1 cellular context compared by ENCODE assay signal in the genomic region with DNA sequence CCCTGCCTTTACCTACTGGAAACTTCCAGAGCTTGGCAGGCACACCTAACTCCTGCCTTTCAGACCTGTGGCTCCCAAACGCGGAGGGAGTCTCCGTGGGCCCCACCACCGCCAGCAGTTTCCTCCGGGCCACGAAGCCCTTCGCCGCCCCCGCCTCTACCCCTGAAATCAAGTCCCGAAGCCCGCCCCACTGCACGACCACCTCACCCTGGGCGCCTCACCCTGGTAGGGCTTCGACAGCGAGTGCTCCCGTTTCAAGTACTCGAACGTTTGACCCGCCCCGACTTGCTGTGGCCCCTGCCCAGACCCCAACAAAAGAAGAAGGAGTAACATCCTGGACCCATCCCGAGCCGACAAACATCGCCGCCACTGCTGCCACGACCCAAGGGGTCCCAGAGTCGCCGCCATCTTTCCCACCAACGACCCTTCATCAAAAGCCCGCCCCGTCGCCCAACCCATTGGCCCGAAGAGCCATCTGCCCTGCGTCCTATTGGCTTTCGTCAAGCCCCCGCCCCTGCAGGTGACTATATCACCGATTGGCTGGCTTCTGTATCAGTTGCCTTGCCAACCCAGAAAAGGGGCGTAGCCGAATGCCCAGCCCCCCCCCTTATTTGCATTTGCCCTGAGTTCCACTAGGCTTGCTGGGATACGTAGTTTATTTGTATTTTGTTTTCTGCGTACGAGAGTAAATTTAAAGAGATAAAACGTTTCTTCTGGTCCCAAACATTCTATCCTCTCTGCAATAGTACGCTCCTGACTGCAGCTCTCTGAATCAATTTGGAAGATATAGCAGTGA.
TF ChIP-seq lines count a peak whose summit lies in the region.

A gene with protein sequence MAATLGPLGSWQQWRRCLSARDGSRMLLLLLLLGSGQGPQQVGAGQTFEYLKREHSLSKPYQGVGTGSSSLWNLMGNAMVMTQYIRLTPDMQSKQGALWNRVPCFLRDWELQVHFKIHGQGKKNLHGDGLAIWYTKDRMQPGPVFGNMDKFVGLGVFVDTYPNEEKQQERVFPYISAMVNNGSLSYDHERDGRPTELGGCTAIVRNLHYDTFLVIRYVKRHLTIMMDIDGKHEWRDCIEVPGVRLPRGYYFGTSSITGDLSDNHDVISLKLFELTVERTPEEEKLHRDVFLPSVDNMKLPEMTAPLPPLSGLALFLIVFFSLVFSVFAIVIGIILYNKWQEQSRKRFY (minus strand): TSS at position 432 of the 796 bp plus-strand sequence. CDS start 24 bp downstream, at position 408.

TF ChIP-seq in HepG2, 621 proteins besides CTCF, POLR2A, EP300 and RAD21 (continued from another document and continues in another):
- TF ChIP-seq, protein P1, sequence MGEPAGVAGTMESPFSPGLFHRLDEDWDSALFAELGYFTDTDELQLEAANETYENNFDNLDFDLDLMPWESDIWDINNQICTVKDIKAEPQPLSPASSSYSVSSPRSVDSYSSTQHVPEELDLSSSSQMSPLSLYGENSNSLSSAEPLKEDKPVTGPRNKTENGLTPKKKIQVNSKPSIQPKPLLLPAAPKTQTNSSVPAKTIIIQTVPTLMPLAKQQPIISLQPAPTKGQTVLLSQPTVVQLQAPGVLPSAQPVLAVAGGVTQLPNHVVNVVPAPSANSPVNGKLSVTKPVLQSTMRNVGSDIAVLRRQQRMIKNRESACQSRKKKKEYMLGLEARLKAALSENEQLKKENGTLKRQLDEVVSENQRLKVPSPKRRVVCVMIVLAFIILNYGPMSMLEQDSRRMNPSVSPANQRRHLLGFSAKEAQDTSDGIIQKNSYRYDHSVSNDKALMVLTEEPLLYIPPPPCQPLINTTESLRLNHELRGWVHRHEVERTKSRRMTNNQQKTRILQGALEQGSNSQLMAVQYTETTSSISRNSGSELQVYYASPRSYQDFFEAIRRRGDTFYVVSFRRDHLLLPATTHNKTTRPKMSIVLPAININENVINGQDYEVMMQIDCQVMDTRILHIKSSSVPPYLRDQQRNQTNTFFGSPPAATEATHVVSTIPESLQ (CRISPR knock-in tag; conservative IDR thresholded peaks at IDR 0.05): no peak
- TF ChIP-seq SOX13 (IDR thresholded peaks at IDR 0.05): no peak
- no peak for TF ChIP-seq SOX13 (CRISPR knock-in tag; conservative IDR thresholded peaks at IDR 0.05 in 1 of 2, IDR thresholded peaks at IDR 0.05 in 1 of 2)
- peak; percentile 83 for TF ChIP-seq ZNF501 (CRISPR knock-in tag; IDR thresholded peaks at IDR 0.05)
- TF ChIP-seq ZNF790 (CRISPR knock-in tag; IDR thresholded peaks at IDR 0.05; ENCODE audit: borderline replicate concordance): no peak
- TF ChIP-seq, protein P2, sequence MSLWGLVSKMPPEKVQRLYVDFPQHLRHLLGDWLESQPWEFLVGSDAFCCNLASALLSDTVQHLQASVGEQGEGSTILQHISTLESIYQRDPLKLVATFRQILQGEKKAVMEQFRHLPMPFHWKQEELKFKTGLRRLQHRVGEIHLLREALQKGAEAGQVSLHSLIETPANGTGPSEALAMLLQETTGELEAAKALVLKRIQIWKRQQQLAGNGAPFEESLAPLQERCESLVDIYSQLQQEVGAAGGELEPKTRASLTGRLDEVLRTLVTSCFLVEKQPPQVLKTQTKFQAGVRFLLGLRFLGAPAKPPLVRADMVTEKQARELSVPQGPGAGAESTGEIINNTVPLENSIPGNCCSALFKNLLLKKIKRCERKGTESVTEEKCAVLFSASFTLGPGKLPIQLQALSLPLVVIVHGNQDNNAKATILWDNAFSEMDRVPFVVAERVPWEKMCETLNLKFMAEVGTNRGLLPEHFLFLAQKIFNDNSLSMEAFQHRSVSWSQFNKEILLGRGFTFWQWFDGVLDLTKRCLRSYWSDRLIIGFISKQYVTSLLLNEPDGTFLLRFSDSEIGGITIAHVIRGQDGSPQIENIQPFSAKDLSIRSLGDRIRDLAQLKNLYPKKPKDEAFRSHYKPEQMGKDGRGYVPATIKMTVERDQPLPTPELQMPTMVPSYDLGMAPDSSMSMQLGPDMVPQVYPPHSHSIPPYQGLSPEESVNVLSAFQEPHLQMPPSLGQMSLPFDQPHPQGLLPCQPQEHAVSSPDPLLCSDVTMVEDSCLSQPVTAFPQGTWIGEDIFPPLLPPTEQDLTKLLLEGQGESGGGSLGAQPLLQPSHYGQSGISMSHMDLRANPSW (CRISPR knock-in tag; IDR thresholded peaks at IDR 0.05; ENCODE audit: borderline replicate concordance): no peak
- no peak for TF ChIP-seq NCOA2 (CRISPR knock-in tag; IDR thresholded peaks at IDR 0.05)
- no peak for TF ChIP-seq XBP1 (CRISPR knock-in tag; IDR thresholded peaks at IDR 0.05)
- peak; percentile 81 for TF ChIP-seq ZNF678 (CRISPR knock-in tag; IDR thresholded peaks at IDR 0.05)
- TF ChIP-seq SP140L (CRISPR knock-in tag; IDR thresholded peaks at IDR 0.05; ENCODE audit: borderline replicate concordance): no peak
- TF ChIP-seq, protein P3, sequence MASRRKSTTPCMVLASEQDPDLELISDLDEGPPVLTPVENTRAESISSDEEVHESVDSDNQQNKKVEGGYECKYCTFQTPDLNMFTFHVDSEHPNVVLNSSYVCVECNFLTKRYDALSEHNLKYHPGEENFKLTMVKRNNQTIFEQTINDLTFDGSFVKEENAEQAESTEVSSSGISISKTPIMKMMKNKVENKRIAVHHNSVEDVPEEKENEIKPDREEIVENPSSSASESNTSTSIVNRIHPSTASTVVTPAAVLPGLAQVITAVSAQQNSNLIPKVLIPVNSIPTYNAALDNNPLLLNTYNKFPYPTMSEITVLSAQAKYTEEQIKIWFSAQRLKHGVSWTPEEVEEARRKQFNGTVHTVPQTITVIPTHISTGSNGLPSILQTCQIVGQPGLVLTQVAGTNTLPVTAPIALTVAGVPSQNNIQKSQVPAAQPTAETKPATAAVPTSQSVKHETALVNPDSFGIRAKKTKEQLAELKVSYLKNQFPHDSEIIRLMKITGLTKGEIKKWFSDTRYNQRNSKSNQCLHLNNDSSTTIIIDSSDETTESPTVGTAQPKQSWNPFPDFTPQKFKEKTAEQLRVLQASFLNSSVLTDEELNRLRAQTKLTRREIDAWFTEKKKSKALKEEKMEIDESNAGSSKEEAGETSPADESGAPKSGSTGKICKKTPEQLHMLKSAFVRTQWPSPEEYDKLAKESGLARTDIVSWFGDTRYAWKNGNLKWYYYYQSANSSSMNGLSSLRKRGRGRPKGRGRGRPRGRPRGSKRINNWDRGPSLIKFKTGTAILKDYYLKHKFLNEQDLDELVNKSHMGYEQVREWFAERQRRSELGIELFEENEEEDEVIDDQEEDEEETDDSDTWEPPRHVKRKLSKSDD (CRISPR knock-in tag; IDR thresholded peaks at IDR 0.05; ENCODE audit: low read depth): 0 out of 2 replicates have a peak, but pooled peaks have one; percentile 17
- TF ChIP-seq SP4 (CRISPR knock-in tag; IDR thresholded peaks at IDR 0.05): peak; percentile 85
- peak; percentile 35; the same call in 1 of the 2 replicates for TF ChIP-seq SPEN (CRISPR knock-in tag; IDR thresholded peaks at IDR 0.05; ENCODE audit: low read depth)
- 0 out of 2 replicates have a peak, but pooled peaks have one; percentile 38 for TF ChIP-seq KLF9 (CRISPR knock-in tag; IDR thresholded peaks at IDR 0.05; ENCODE audit: low read depth)
- TF ChIP-seq YY1 (IDR thresholded peaks at IDR 0.05; ENCODE audit: insufficient read depth, insufficient replicate concordance, low read depth, low read length): peak; percentile 97
- TF ChIP-seq ZSCAN9 (CRISPR knock-in tag; IDR thresholded peaks at IDR 0.05; ENCODE audit: borderline replicate concordance): no peak
- TF ChIP-seq HES4 (CRISPR knock-in tag; IDR thresholded peaks at IDR 0.05; ENCODE audit: borderline replicate concordance): no peak
- TF ChIP-seq FOSL1 (CRISPR knock-in tag; IDR thresholded peaks at IDR 0.05; ENCODE audit: borderline replicate concordance): no peak
- TF ChIP-seq, protein P4, sequence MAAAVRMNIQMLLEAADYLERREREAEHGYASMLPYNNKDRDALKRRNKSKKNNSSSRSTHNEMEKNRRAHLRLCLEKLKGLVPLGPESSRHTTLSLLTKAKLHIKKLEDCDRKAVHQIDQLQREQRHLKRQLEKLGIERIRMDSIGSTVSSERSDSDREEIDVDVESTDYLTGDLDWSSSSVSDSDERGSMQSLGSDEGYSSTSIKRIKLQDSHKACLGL (CRISPR knock-in tag; IDR thresholded peaks at IDR 0.05): peak; percentile 75; the same call in 1 of the 2 replicates
- no peak for TF ChIP-seq PPARG (CRISPR knock-in tag; conservative IDR thresholded peaks at IDR 0.05)
- no peak for TF ChIP-seq FOXO1 (CRISPR knock-in tag; IDR thresholded peaks at IDR 0.05)
- no peak for TF ChIP-seq ZNF546 (CRISPR knock-in tag; conservative IDR thresholded peaks at IDR 0.05)
- TF ChIP-seq ISX (CRISPR knock-in tag; conservative IDR thresholded peaks at IDR 0.05): no peak
- peak; percentile 90 for TF ChIP-seq XRCC5 (optimal IDR thresholded peaks at IDR 0.05; ENCODE audit: low read length)
- peak; percentile 91; the same call in 1 of the 2 replicates for TF ChIP-seq MTA1 (CRISPR knock-in tag; IDR thresholded peaks at IDR 0.05; ENCODE audit: borderline replicate concordance)
- TF ChIP-seq, protein P5, sequence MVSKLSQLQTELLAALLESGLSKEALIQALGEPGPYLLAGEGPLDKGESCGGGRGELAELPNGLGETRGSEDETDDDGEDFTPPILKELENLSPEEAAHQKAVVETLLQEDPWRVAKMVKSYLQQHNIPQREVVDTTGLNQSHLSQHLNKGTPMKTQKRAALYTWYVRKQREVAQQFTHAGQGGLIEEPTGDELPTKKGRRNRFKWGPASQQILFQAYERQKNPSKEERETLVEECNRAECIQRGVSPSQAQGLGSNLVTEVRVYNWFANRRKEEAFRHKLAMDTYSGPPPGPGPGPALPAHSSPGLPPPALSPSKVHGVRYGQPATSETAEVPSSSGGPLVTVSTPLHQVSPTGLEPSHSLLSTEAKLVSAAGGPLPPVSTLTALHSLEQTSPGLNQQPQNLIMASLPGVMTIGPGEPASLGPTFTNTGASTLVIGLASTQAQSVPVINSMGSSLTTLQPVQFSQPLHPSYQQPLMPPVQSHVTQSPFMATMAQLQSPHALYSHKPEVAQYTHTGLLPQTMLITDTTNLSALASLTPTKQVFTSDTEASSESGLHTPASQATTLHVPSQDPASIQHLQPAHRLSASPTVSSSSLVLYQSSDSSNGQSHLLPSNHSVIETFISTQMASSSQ (IDR thresholded peaks at IDR 0.05; ENCODE audit: low read depth): no peak
- TF ChIP-seq, protein P5 (CRISPR knock-in tag; IDR thresholded peaks at IDR 0.05; ENCODE audit: borderline replicate concordance): no peak
- peak; percentile 42; the same call in 1 of the 2 replicates for TF ChIP-seq ZNF180 (CRISPR knock-in tag; IDR thresholded peaks at IDR 0.05; ENCODE audit: borderline replicate concordance, low read depth)
- TF ChIP-seq, protein P6, sequence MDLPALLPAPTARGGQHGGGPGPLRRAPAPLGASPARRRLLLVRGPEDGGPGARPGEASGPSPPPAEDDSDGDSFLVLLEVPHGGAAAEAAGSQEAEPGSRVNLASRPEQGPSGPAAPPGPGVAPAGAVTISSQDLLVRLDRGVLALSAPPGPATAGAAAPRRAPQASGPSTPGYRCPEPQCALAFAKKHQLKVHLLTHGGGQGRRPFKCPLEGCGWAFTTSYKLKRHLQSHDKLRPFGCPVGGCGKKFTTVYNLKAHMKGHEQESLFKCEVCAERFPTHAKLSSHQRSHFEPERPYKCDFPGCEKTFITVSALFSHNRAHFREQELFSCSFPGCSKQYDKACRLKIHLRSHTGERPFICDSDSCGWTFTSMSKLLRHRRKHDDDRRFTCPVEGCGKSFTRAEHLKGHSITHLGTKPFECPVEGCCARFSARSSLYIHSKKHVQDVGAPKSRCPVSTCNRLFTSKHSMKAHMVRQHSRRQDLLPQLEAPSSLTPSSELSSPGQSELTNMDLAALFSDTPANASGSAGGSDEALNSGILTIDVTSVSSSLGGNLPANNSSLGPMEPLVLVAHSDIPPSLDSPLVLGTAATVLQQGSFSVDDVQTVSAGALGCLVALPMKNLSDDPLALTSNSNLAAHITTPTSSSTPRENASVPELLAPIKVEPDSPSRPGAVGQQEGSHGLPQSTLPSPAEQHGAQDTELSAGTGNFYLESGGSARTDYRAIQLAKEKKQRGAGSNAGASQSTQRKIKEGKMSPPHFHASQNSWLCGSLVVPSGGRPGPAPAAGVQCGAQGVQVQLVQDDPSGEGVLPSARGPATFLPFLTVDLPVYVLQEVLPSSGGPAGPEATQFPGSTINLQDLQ (CRISPR knock-in tag; IDR thresholded peaks at IDR 0.05): no peak
- TF ChIP-seq, protein P7, sequence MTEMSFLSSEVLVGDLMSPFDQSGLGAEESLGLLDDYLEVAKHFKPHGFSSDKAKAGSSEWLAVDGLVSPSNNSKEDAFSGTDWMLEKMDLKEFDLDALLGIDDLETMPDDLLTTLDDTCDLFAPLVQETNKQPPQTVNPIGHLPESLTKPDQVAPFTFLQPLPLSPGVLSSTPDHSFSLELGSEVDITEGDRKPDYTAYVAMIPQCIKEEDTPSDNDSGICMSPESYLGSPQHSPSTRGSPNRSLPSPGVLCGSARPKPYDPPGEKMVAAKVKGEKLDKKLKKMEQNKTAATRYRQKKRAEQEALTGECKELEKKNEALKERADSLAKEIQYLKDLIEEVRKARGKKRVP (CRISPR knock-in tag; IDR thresholded peaks at IDR 0.05): no peak
- no peak for TF ChIP-seq ZFP82 (CRISPR knock-in tag; IDR thresholded peaks at IDR 0.05; ENCODE audit: borderline replicate concordance)
- no peak for TF ChIP-seq ZNF75D (CRISPR knock-in tag; IDR thresholded peaks at IDR 0.05; ENCODE audit: borderline replicate concordance)
- no peak for TF ChIP-seq ZNF12 (CRISPR knock-in tag; IDR thresholded peaks at IDR 0.05)
- peak; percentile 60; the same call in 1 of the 2 replicates for TF ChIP-seq IRX3 (CRISPR knock-in tag; IDR thresholded peaks at IDR 0.05; ENCODE audit: borderline replicate concordance, low read depth)
- TF ChIP-seq, protein P8, sequence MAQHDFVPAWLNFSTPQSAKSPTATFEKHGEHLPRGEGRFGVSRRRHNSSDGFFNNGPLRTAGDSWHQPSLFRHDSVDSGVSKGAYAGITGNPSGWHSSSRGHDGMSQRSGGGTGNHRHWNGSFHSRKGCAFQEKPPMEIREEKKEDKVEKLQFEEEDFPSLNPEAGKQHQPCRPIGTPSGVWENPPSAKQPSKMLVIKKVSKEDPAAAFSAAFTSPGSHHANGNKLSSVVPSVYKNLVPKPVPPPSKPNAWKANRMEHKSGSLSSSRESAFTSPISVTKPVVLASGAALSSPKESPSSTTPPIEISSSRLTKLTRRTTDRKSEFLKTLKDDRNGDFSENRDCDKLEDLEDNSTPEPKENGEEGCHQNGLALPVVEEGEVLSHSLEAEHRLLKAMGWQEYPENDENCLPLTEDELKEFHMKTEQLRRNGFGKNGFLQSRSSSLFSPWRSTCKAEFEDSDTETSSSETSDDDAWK (CRISPR knock-in tag; IDR thresholded peaks at IDR 0.05): no peak
